ENCODE assay signal across 28 cellular contexts in genomic region chr16:1877089-1877488, GRCh38. TPM values are rescaled to one million over a fixed set of nuclear protein-coding genes. Genes with fewer than 3 reads are reported as not detected.
DNase-seq lines count a peak whose midpoint lies in the region; ATAC-seq, FAIRE-seq and TF ChIP-seq lines count a peak whose summit lies in the region.
"Had no signal": no experiment of that assay in that cellular context is flagged by ENCODE, and none has a peak within 500 bp of the region (broad histone marks: within the 10 kb centered on the region; RNA-seq: fewer than 3 reads in every experiment).

No MANE protein-coding gene starts in this region.

- no peak overlapping the region for H3K56ac ChIP-seq in H1 (replicated peaks; ENCODE audit: insufficient read length, low read depth, low read length)

- H3K9me3 ChIP-seq in H1 (ENCODE audit: insufficient read depth in 2 of 2, low read depth in 1 of 2, low read length in 1 of 2) (no peaks in the 10 kb centered on the region), mucosa of descending colon (no peaks in the 10 kb centered on the region), spleen (peaks cover 0 to 2% (median 0%) of the 10 kb centered on the region in 8 donors), adrenal gland (replicated peaks in 1 of 3) (no peaks in the 10 kb centered on the region)
- H3K9me3 ChIP-seq in CD8-positive, alpha-beta T cell (ENCODE audit: low read length), result no peaks in the 10 kb centered on the region
- H3K9me3 ChIP-seq: BLaER1, Caco-2 had no signal

- H2BK5ac ChIP-seq in H1 (ENCODE audit: low read depth, low read length), result no peak overlapping the region

- POLR2A ChIA-PET in H1 (lab: Charles Lee; ENCODE audit: partially characterized antibody), result interaction anchor here (3.1 kb wide), 1 partner anchor 87 kb away, joined by 8 read pairs; the partner anchor contains the start of gene RPS2
- POLR2A ChIA-PET in CD8-positive, alpha-beta T cell (lab: Charles Lee), result no interaction called here

- H3K27ac Mint-ChIP-seq in activated CD8-positive, alpha-beta memory T cell treated with anti-CD3 and anti-CD28 coated beads, Interleukin-2, amount 10 ng/mL, durations not matched to agents 7 days and 5 days, result peak overlapping the region; percentile 31
- no peak overlapping the region for H3K27ac Mint-ChIP-seq in CD8-positive, alpha-beta T cell
- H3K27ac Mint-ChIP-seq: CD4-positive, alpha-beta T cell had no signal

- peaks cover 15% of the 10 kb centered on the region for H3K4me1 Mint-ChIP-seq in activated CD8-positive, alpha-beta memory T cell treated with anti-CD3 and anti-CD28 coated beads, Interleukin-2, amount 10 ng/mL, durations not matched to agents 7 days and 5 days
- H3K4me1 Mint-ChIP-seq in CD8-positive, alpha-beta T cell (ENCODE audit: low read depth), result peaks cover 3% of the 10 kb centered on the region

- H3K4me2 ChIP-seq in H1 (ENCODE audit: insufficient read depth in 1 of 2, low read depth in 2 of 2, low read length in 2 of 2), result no peak overlapping the region
- H3K4me2 ChIP-seq: BLaER1 had no signal

- H3K4me1 ChIP-seq in H1 (replicated peaks in 1 of 4; ENCODE audit: control insufficient read depth in 3 of 4, insufficient read depth in 4 of 4, low read length in 3 of 4), result peaks cover 0 to 4% (median under 1%) of the 10 kb centered on the region in 4 experiments; a peak in 2 of 7 replicates
- peaks cover 6% of the 10 kb centered on the region for H3K4me1 ChIP-seq in mucosa of descending colon (ENCODE audit: low read depth)
- H3K4me1 ChIP-seq in spleen, result peaks cover 0 to 5% (median 0%) of the 10 kb centered on the region in 6 donors
- no peaks in the 10 kb centered on the region for H3K4me1 ChIP-seq in adrenal gland (replicated peaks in 1 of 2)
- peaks cover 4% of the 10 kb centered on the region for H3K4me1 ChIP-seq in CD8-positive, alpha-beta T cell (ENCODE audit: insufficient read depth, low read length)
- H3K4me1 ChIP-seq: BLaER1, Caco-2 had no signal

- no peak for ATAC-seq in activated CD8-positive, alpha-beta memory T cell treated with anti-CD3 and anti-CD28 coated beads, Interleukin-2, amount 10 ng/mL, durations not matched to agents 7 days and 5 days
- peak; percentile 87 for ATAC-seq in mucosa of descending colon
- ATAC-seq in GM21717 (IDR thresholded peaks at IDR 0.05; ENCODE audit: unreplicated experiment), result no peak
- no peak for ATAC-seq in CD8-positive, alpha-beta T cell
- ATAC-seq: PC-3 had no signal

- H4K5ac ChIP-seq in H1 (ENCODE audit: insufficient read length, low read depth, low read length), result no peak overlapping the region

- peak overlapping the region; percentile 80; the same call in 1 of the 2 replicates for H2AFZ ChIP-seq in H1 (ENCODE audit: low read length)
- H2AFZ ChIP-seq: GM23248 had no signal

- TF ChIP-seq EP300 in H1 (IDR thresholded peaks at IDR 0.05; ENCODE audit: borderline replicate concordance in 1 of 2, low read depth in 2 of 2, low read length in 2 of 2), result no peak

- H3K27ac ChIP-seq in H1 (ENCODE audit: low read depth, low read length) (no peak overlapping the region), spleen (no peak overlapping the region), adrenal gland (no peak overlapping the region)
- H3K27ac ChIP-seq in CD8-positive, alpha-beta T cell (ENCODE audit: low read depth, low read length), result no peak overlapping the region
- H3K27ac ChIP-seq: BLaER1, GM23248, SK-N-MC had no signal

- no peak overlapping the region for H3K14ac ChIP-seq in H1 (ENCODE audit: insufficient read length)

- H3K23me2 ChIP-seq in H1 (ENCODE audit: low read depth, low read length), result no peaks in the 10 kb centered on the region

- no peak overlapping the region for H3K4ac ChIP-seq in H1 (replicated peaks; ENCODE audit: insufficient read length, low read depth, low read length)

- peak overlapping the region; percentile 71; the same call in 1 of the 2 replicates for H4K8ac ChIP-seq in H1 (ENCODE audit: extremely low read depth, insufficient read depth, low read length)

- H2BK20ac ChIP-seq in H1 (ENCODE audit: low read length), result no peak overlapping the region

- H2BK120ac ChIP-seq in H1 (replicated peaks; ENCODE audit: low read depth, low read length), result no peak overlapping the region

- no peaks in the 10 kb centered on the region for H3K79me1 ChIP-seq in H1 (ENCODE audit: low read depth, low read length)

- no peak overlapping the region for H3K18ac ChIP-seq in H1 (ENCODE audit: extremely low read depth, low read length)

- DNase-seq in activated CD8-positive, alpha-beta memory T cell treated with anti-CD3 and anti-CD28 coated beads, Interleukin-2, amount 10 ng/mL, durations not matched to agents 7 days and 5 days, result no peak
- DNase-seq in activated CD8-positive, alpha-beta memory T cell treated with anti-CD3 and anti-CD28 coated beads for 24 hours, result no peak
- DNase-seq in H1 (ENCODE audit: low read depth in 1 of 2, low spot score in 2 of 2) (no peak), mucosa of descending colon (peak in 2 of 3 donors; percentile 62 to 63), spleen (peak; percentile 17), adrenal gland (no peak)
- no peak for DNase-seq in CD8-positive, alpha-beta T cell
- DNase-seq: Caco-2; CD4-positive, alpha-beta T cell; DMS 273 treated with DMSO at 0.1 percent for 48 hours; DND-41; GM23248; HCEC 1CT; NCI-H1092 treated with DMSO at 0.1 percent for 48 hours; NCI-H1436 treated with DMSO at 0.1 percent for 48 hours; NCI-H2081 treated with DMSO at 0.1 percent for 48 hours; NCI-H226; NCI-H510A treated with DMSO at 0.1 percent for 48 hours; NCI-H82; PC-3; SHP77 treated with DMSO at 0.1 percent for 48 hours; SW 1271 had no signal

- TF ChIP-seq RAD21 in H1 (IDR thresholded peaks at IDR 0.05 in 1 of 2, conservative IDR thresholded peaks at IDR 0.05 in 1 of 2; ENCODE audit: low read depth in 2 of 2, low read length in 2 of 2), result no peak

- H3K9ac ChIP-seq in H1 (replicated peaks in 1 of 4; ENCODE audit: extremely low read depth in 1 of 4, low read depth in 3 of 4, low read length in 3 of 4), result no peak overlapping the region
- H3K9ac ChIP-seq: BLaER1, GM23248 had no signal

- no peaks in the 10 kb centered on the region for H3K9me3 Mint-ChIP-seq in activated CD8-positive, alpha-beta memory T cell treated with anti-CD3 and anti-CD28 coated beads, Interleukin-2, amount 10 ng/mL, durations not matched to agents 7 days and 5 days (ENCODE audit: low read depth)
- no peaks in the 10 kb centered on the region for H3K9me3 Mint-ChIP-seq in CD8-positive, alpha-beta T cell
- H3K9me3 Mint-ChIP-seq: CD4-positive, alpha-beta T cell had no signal

- H2AK5ac ChIP-seq in H1 (ENCODE audit: low read depth, low read length), result no peak overlapping the region

- H3K4me3 ChIP-seq in H1 (ENCODE audit: extremely low read depth in 1 of 4, insufficient read depth in 2 of 4, low read depth in 3 of 4, low read length in 4 of 4), result no peak overlapping the region
- no peak overlapping the region for H3K4me3 ChIP-seq in mucosa of descending colon
- no peak overlapping the region for H3K4me3 ChIP-seq in spleen
- no peak overlapping the region for H3K4me3 ChIP-seq in adrenal gland
- no peak overlapping the region for H3K4me3 ChIP-seq in CD8-positive, alpha-beta T cell (ENCODE audit: low read depth, low read length)
- H3K4me3 ChIP-seq: BLaER1, GM12878, GM23248, K562, SK-N-MC had no signal

- FAIRE-seq in H1 (lab: Jason Lieb, UNC), result no peak
- FAIRE-seq: K562 had no signal

- 77% methylated on average over 6 of the region's 6 CpGs; no CpG with 5 or more reads in 1 of the 2 experiments for WGBS in H1 (ENCODE audit: extremely low coverage in 1 of 2, insufficient coverage in 1 of 2, insufficient read length in 1 of 2, insufficient replicate concordance in 2 of 2, low coverage in 1 of 2, low lambda C conversion rate in 2 of 2, missing lambda C conversion rate in 1 of 2), 2 experiments
- 58 to 75% (median 67%) methylated on average over 6 of the region's 6 CpGs for WGBS in spleen, 5 donors
- 45 to 57% (median 55%) methylated on average over 6 of the region's 6 CpGs for WGBS in adrenal gland, 4 donors

- no peak overlapping the region for H2BK15ac ChIP-seq in H1 (ENCODE audit: low read length)

- H4K20me1 ChIP-seq in H1 (replicated peaks in 1 of 2; ENCODE audit: control insufficient read depth in 1 of 2, insufficient read depth in 2 of 2, low read length in 2 of 2), result no peaks in the 10 kb centered on the region
- H4K20me1 ChIP-seq: BLaER1 had no signal

- CTCF ChIA-PET in activated CD8-positive, alpha-beta memory T cell treated with anti-CD3 and anti-CD28 coated beads, Interleukin-2, amount 10 ng/mL, durations not matched to agents 7 days and 5 days (lab: Charles Lee), result interaction anchor here (1.6 to 2.9 kb wide), 2 partner anchors 14 to 52 kb away, joined by 5 to 9 read pairs; no protein-coding TSS in a partner anchor
- CTCF ChIA-PET in H1 (lab: Charles Lee; ENCODE audit: partially characterized antibody), result interaction anchor here (0.7 to 3.6 kb wide), 5 partner anchors 14 to 64 kb away, joined by 3 to 13 read pairs (median 6); no protein-coding TSS in a partner anchor
- CTCF ChIA-PET in CD8-positive, alpha-beta T cell (lab: Charles Lee), result no interaction called here

- no peaks in the 10 kb centered on the region for H3K79me2 ChIP-seq in H1 (ENCODE audit: control insufficient read depth in 1 of 2, insufficient read depth in 2 of 2, low read length in 2 of 2)

- intact Hi-C loops in mucosa of descending colon (cut with DNase I, micrococcal nuclease) (no loop called here), spleen (cut with DNase I; ENCODE audit: low total_unique reads) (no loop called here), adrenal gland (cut with DNase I) (no loop called here)
- intact Hi-C loops in CD8-positive, alpha-beta T cell (cut with DNase I, micrococcal nuclease), result no loop called here

- H3K4me3 Mint-ChIP-seq in activated CD8-positive, alpha-beta memory T cell treated with anti-CD3 and anti-CD28 coated beads, Interleukin-2, amount 10 ng/mL, durations not matched to agents 7 days and 5 days, result no peak overlapping the region
- H3K4me3 Mint-ChIP-seq in CD8-positive, alpha-beta T cell, result no peak overlapping the region
- H3K4me3 Mint-ChIP-seq: CD4-positive, alpha-beta T cell had no signal

- H3K36me3 ChIP-seq in H1 (ENCODE audit: control insufficient read depth in 2 of 4, insufficient read depth in 4 of 4, low read length in 3 of 4) (no peaks in the 10 kb centered on the region), mucosa of descending colon (ENCODE audit: low read depth) (no peaks in the 10 kb centered on the region), spleen (no peaks in the 10 kb centered on the region), adrenal gland (replicated peaks in 1 of 2) (no peaks in the 10 kb centered on the region)
- H3K36me3 ChIP-seq in CD8-positive, alpha-beta T cell (ENCODE audit: insufficient read depth, low read length), result no peaks in the 10 kb centered on the region
- H3K36me3 ChIP-seq: BLaER1 had no signal

- H3K27me3 ChIP-seq in H1 (replicated peaks in 1 of 4; ENCODE audit: control insufficient read depth in 3 of 4, extremely low read depth in 1 of 4, insufficient read depth in 3 of 4, low read length in 3 of 4), result peaks cover 0 to 15% (median 6%) of the 10 kb centered on the region in 4 experiments; a peak in 6 of 7 replicates
- H3K27me3 ChIP-seq in spleen (replicated peaks in 1 of 7), result peaks cover 0 to 93% (median 28%) of the 10 kb centered on the region in 7 donors
- H3K27me3 ChIP-seq in adrenal gland, result peaks cover 44% of the 10 kb centered on the region
- H3K27me3 ChIP-seq in CD8-positive, alpha-beta T cell (ENCODE audit: insufficient read depth, low read length), result peaks cover 3% of the 10 kb centered on the region
- H3K27me3 ChIP-seq: BLaER1 had no signal

- H3K27me3 Mint-ChIP-seq in activated CD8-positive, alpha-beta memory T cell treated with anti-CD3 and anti-CD28 coated beads, Interleukin-2, amount 10 ng/mL, durations not matched to agents 7 days and 5 days, result peaks cover 35% of the 10 kb centered on the region
- peaks cover 33% of the 10 kb centered on the region for H3K27me3 Mint-ChIP-seq in CD8-positive, alpha-beta T cell (ENCODE audit: low read depth)

- H3K23ac ChIP-seq in H1 (ENCODE audit: insufficient read length), result no peak overlapping the region

- H4K91ac ChIP-seq in H1 (replicated peaks; ENCODE audit: insufficient read length, low read length), result no peak overlapping the region

- H3K36me3 Mint-ChIP-seq in activated CD8-positive, alpha-beta memory T cell treated with anti-CD3 and anti-CD28 coated beads, Interleukin-2, amount 10 ng/mL, durations not matched to agents 7 days and 5 days, result no peaks in the 10 kb centered on the region
- H3K36me3 Mint-ChIP-seq in CD8-positive, alpha-beta T cell, result no peaks in the 10 kb centered on the region

- TF ChIP-seq POLR2A in H1 (IDR thresholded peaks at IDR 0.05; ENCODE audit: control extremely low read depth in 1 of 2, low read depth in 2 of 2, low read length in 2 of 2) (no peak), spleen (IDR thresholded peaks at IDR 0.05) (no peak), adrenal gland (IDR thresholded peaks at IDR 0.05) (no peak)

- H2BK12ac ChIP-seq in H1 (ENCODE audit: low read depth, low read length), result no peak overlapping the region

- TF ChIP-seq CTCF in H1 (IDR thresholded peaks at IDR 0.05; ENCODE audit: control extremely low read depth in 1 of 3, insufficient read depth in 1 of 3, low read depth in 1 of 3, low read length in 3 of 3) (no peak), mucosa of descending colon (IDR thresholded peaks at IDR 0.05) (no peak), spleen (IDR thresholded peaks at IDR 0.05 in 8 of 11, conservative IDR thresholded peaks at IDR 0.05 in 3 of 11) (no peak), adrenal gland (IDR thresholded peaks at IDR 0.05) (no peak)
- TF ChIP-seq CTCF in CD8-positive, alpha-beta T cell (IDR thresholded peaks at IDR 0.05), result no peak

RNA-seq across cellular contexts. Expression of gene MEIOB, which starts 5.1 kb away (rescaled TPM):
- not detected for total RNA-seq in activated CD8-positive, alpha-beta memory T cell treated with anti-CD3 and anti-CD28 coated beads, Interleukin-2, amount 10 ng/mL, durations not matched to agents 7 days and 5 days
- 0.99 and 1.1 TPM in 2 replicates for total RNA-seq in H1 (2021; fragmentation: NEBNext Ultra II Directional; extraction: Animal tissue kit (Norgen Biotek cat#: 25700))
- polyA plus RNA-seq in H1 (2011; rRNA removed) (0.60 and 0.63 TPM in 2 replicates), spleen (not detected), adrenal gland (not detected)
- polyA plus RNA-seq in H1 (2011; cell fraction: cytosol; rRNA removed), result 1.3 TPM
- 2.1 TPM for polyA plus RNA-seq in H1 (2011; cell fraction: nucleus; rRNA removed)
- polyA plus RNA-seq in H1 (2012, experiment 1 of 2), result 0.34 to 1.0 TPM (median 0.56 TPM) in 4 replicates
- polyA plus RNA-seq in H1 (2012, experiment 2 of 2), result 0.17 TPM
- polyA plus RNA-seq in H1 (2013, experiment 1 of 2), result 1.6 TPM
- polyA plus RNA-seq in H1 (2013, experiment 2 of 2), result 2.2 TPM
- polyA minus RNA-seq in H1 (2011; rRNA and poly(A)+ RNA removed), result 0.22 and 0.91 TPM in 2 replicates
- not detected for polyA minus RNA-seq in H1 (2011; cell fraction: cytosol; rRNA and poly(A)+ RNA removed)
- 0.50 TPM for polyA minus RNA-seq in H1 (2011; cell fraction: nucleus; rRNA and poly(A)+ RNA removed)
- total RNA-seq in mucosa of descending colon (not detected), spleen (not detected), adrenal gland (under 1 TPM in 1 of 8 donors, not detected in 7; 0.23 TPM)
- not detected for total RNA-seq in CD8-positive, alpha-beta T cell
- total RNA-seq: Caco-2; CD4-positive, alpha-beta T cell; GM23248; PC-3 had no signal

RNA-seq across cellular contexts. Expression of gene HS3ST6, which starts 41.1 kb away (rescaled TPM):
- not detected for total RNA-seq in activated CD8-positive, alpha-beta memory T cell treated with anti-CD3 and anti-CD28 coated beads, Interleukin-2, amount 10 ng/mL, durations not matched to agents 7 days and 5 days
- total RNA-seq in H1 (2021; fragmentation: NEBNext Ultra II Directional; extraction: Animal tissue kit (Norgen Biotek cat#: 25700)), result 0.39 TPM in 1 of 2 replicates, not detected in the other
- polyA plus RNA-seq in H1 (2011; rRNA removed) (0.36 and 0.63 TPM in 2 replicates), spleen (under 1 TPM in 1 of 3 donors, not detected in 2; 0.06 TPM), adrenal gland (under 1 TPM in 1 of 3 donors, not detected in 2; 0.07 TPM)
- 0.09 TPM for polyA plus RNA-seq in H1 (2011; cell fraction: cytosol; rRNA removed)
- polyA plus RNA-seq in H1 (2011; cell fraction: nucleus; rRNA removed), result 0.40 TPM
- 0.15 to 0.17 TPM in 2 of 4 replicates, not detected in the others for polyA plus RNA-seq in H1 (2012, experiment 1 of 2)
- polyA plus RNA-seq in H1 (2012, experiment 2 of 2), result not detected
- polyA plus RNA-seq in H1 (2013, experiment 1 of 2), result 0.26 TPM
- polyA plus RNA-seq in H1 (2013, experiment 2 of 2), result 0.18 TPM
- not detected in 2 replicates for polyA minus RNA-seq in H1 (2011; rRNA and poly(A)+ RNA removed)
- polyA minus RNA-seq in H1 (2011; cell fraction: cytosol; rRNA and poly(A)+ RNA removed), result not detected
- polyA minus RNA-seq in H1 (2011; cell fraction: nucleus; rRNA and poly(A)+ RNA removed), result not detected
- total RNA-seq in mucosa of descending colon (1 to 10 TPM; 2.5 to 3.1 (median 2.6) TPM), spleen (under 1 TPM in 1 of 7 donors, not detected in 6; 0.20 TPM), adrenal gland (not detected)
- total RNA-seq in CD8-positive, alpha-beta T cell, result not detected
- total RNA-seq: A673; Caco-2; CD4-positive, alpha-beta T cell; GM12878; GM23248; K562; PC-3 had no signal
- polyA plus RNA-seq: GM12878, GM23248, K562 had no signal

RNA-seq across cellular contexts. Expression of gene FAHD1, which starts 50.1 kb away (rescaled TPM):
- 10 to 100 TPM; 11.3 to 12.9 TPM for total RNA-seq in activated CD8-positive, alpha-beta memory T cell treated with anti-CD3 and anti-CD28 coated beads, Interleukin-2, amount 10 ng/mL, durations not matched to agents 7 days and 5 days
- total RNA-seq in H1 (2021; fragmentation: NEBNext Ultra II Directional; extraction: Animal tissue kit (Norgen Biotek cat#: 25700)), result 20.4 and 20.5 TPM in 2 replicates
- 31.9 and 47.2 TPM in 2 replicates for polyA plus RNA-seq in H1 (2011; rRNA removed)
- 40.7 TPM for polyA plus RNA-seq in H1 (2011; cell fraction: cytosol; rRNA removed)
- polyA plus RNA-seq in H1 (2011; cell fraction: nucleus; rRNA removed), result 27.8 TPM
- 23.1 to 32.1 TPM (median 29.3 TPM) in 4 replicates for polyA plus RNA-seq in H1 (2012, experiment 1 of 2)
- polyA plus RNA-seq in H1 (2012, experiment 2 of 2), result 11.2 TPM
- 16.8 TPM for polyA plus RNA-seq in H1 (2013, experiment 1 of 2)
- 15.8 TPM for polyA plus RNA-seq in H1 (2013, experiment 2 of 2)
- 16.8 and 21.2 TPM in 2 replicates for polyA minus RNA-seq in H1 (2011; rRNA and poly(A)+ RNA removed)
- 25.1 TPM for polyA minus RNA-seq in H1 (2011; cell fraction: cytosol; rRNA and poly(A)+ RNA removed)
- polyA minus RNA-seq in H1 (2011; cell fraction: nucleus; rRNA and poly(A)+ RNA removed), result 32.4 TPM
- 10 to 100 TPM; 31.4 to 59.6 (median 54.6) TPM for total RNA-seq in mucosa of descending colon
- 10 to 100 TPM in 6 of 7 donors, 1 to 10 TPM in 1; 9.5 to 34.9 (median 17.7) TPM for total RNA-seq in spleen
- 10 to 100 TPM; 13.8 to 23.1 (median 15.4) TPM for polyA plus RNA-seq in spleen
- total RNA-seq in adrenal gland, result 100 to 1,000 TPM in 1 of 8 donors, 10 to 100 TPM in 7; 38.7 to 140 (median 55.3) TPM
- polyA plus RNA-seq in adrenal gland, result 10 to 100 TPM; 15.2 to 60.4 (median 19.9) TPM
- total RNA-seq in CD8-positive, alpha-beta T cell, result 10 to 100 TPM; 11.7 to 13.7 TPM

RNA-seq across cellular contexts. Expression of gene HAGH, which starts 50.5 kb away (rescaled TPM):
- total RNA-seq in activated CD8-positive, alpha-beta memory T cell treated with anti-CD3 and anti-CD28 coated beads, Interleukin-2, amount 10 ng/mL, durations not matched to agents 7 days and 5 days, result 10 to 100 TPM; 44.1 to 44.2 TPM
- total RNA-seq in H1 (2021; fragmentation: NEBNext Ultra II Directional; extraction: Animal tissue kit (Norgen Biotek cat#: 25700)), result 28.7 and 34.4 TPM in 2 replicates
- polyA plus RNA-seq in H1 (2011; rRNA removed) (40.6 and 65.3 TPM in 2 replicates), spleen (10 to 100 TPM; 33.6 to 76.6 (median 41.0) TPM), adrenal gland (100 to 1,000 TPM in 2 of 3 donors, 10 to 100 TPM in 1; 75.3 to 213 (median 138) TPM)
- 56.0 TPM for polyA plus RNA-seq in H1 (2011; cell fraction: cytosol; rRNA removed)
- 67.2 TPM for polyA plus RNA-seq in H1 (2011; cell fraction: nucleus; rRNA removed)
- 20.7 to 36.3 TPM (median 31.9 TPM) in 4 replicates for polyA plus RNA-seq in H1 (2012, experiment 1 of 2)
- 18.0 TPM for polyA plus RNA-seq in H1 (2012, experiment 2 of 2)
- polyA plus RNA-seq in H1 (2013, experiment 1 of 2), result 25.3 TPM
- 24.3 TPM for polyA plus RNA-seq in H1 (2013, experiment 2 of 2)
- polyA minus RNA-seq in H1 (2011; rRNA and poly(A)+ RNA removed), result 12.9 and 25.3 TPM in 2 replicates
- 7.7 TPM for polyA minus RNA-seq in H1 (2011; cell fraction: cytosol; rRNA and poly(A)+ RNA removed)
- 13.1 TPM for polyA minus RNA-seq in H1 (2011; cell fraction: nucleus; rRNA and poly(A)+ RNA removed)
- total RNA-seq in mucosa of descending colon (10 to 100 TPM; 63.4 to 94.8 (median 68.0) TPM), spleen (10 to 100 TPM; 42.4 to 60.4 (median 49.1) TPM), adrenal gland (100 to 1,000 TPM; 134 to 318 (median 186) TPM)
- 10 to 100 TPM; 32.5 to 41.1 TPM for total RNA-seq in CD8-positive, alpha-beta T cell

Comparison
In these comparisons a context has a peak if more than half of its experiments do, and no peak if none do; other contexts are left out.
1. DNase-seq: peak in mucosa of descending colon (2 of 3) and spleen (single experiment); none in activated CD8-positive, alpha-beta memory T cell treated with anti-CD3 and anti-CD28 coated beads, Interleukin-2, amount 10 ng/mL, durations not matched to agents 7 days and 5 days (single experiment), activated CD8-positive, alpha-beta memory T cell treated with anti-CD3 and anti-CD28 coated beads for 24 hours (single experiment), H1 (0 of 2), adrenal gland (0 of 7) and CD8-positive, alpha-beta T cell (0 of 7).